ENCODE assay signal across 8 cellular contexts in genomic region chr4:24583451-24584174, GRCh38. TPM values are rescaled to one million over a fixed set of nuclear protein-coding genes. Genes with fewer than 3 reads are reported as not detected.
DNase-seq lines count a peak whose midpoint lies in the region; ATAC-seq and TF ChIP-seq lines count a peak whose summit lies in the region.

No MANE protein-coding gene starts in this region.

- peaks cover 61% of the 10 kb centered on the region for H3K79me2 ChIP-seq in neural progenitor cell (ENCODE audit: low read depth)

- peaks cover 24% of the 10 kb centered on the region for H3K9me3 Mint-ChIP-seq in neural progenitor cell

- peak overlapping the region; percentile 77 for H3K4me3 ChIP-seq in neural progenitor cell
- peak overlapping the region; percentile 90 to 97 for H3K4me3 ChIP-seq in testis

- intact Hi-C loops in testis (cut with DNase I; ENCODE audit: low total_unique reads), result no loop called here

- peak overlapping the region; percentile 99 for H3K4me3 Mint-ChIP-seq in neural progenitor cell

- H3K36me3 Mint-ChIP-seq in neural progenitor cell, result peaks cover 40% of the 10 kb centered on the region

- H2AFZ ChIP-seq in neural progenitor cell (replicated peaks), result peak overlapping the region; percentile 20

- peak overlapping the region; percentile 98 for H3K9ac ChIP-seq in neural progenitor cell

- CTCF ChIA-PET in RWPE1 (lab: Yijun Ruan, JAX), result interaction anchor here (0.5 to 0.6 kb wide), 3 partner anchors 140 to 634 kb away, joined by 3 read pairs; no protein-coding TSS in a partner anchor

- H3K27ac ChIP-seq in RWPE1 (peak overlapping the region; percentile 89), foreskin keratinocyte (peak overlapping the region; percentile 96), neural progenitor cell (peak overlapping the region; percentile 89), testis (peak overlapping the region; percentile 99)

- ATAC-seq in foreskin keratinocyte, result peak; percentile 74

- H3K9me3 ChIP-seq in neural progenitor cell (ENCODE audit: low read depth) (peaks cover 4% of the 10 kb centered on the region), testis (no peaks in the 10 kb centered on the region)

- 1% methylated on average over 18 to 44 of the region's 49 CpGs for WGBS in testis, 2 donors

- TF ChIP-seq POLR2A in testis (IDR thresholded peaks at IDR 0.05), result no peak

- TF ChIP-seq CTCF in RWPE1 (conservative IDR thresholded peaks at IDR 0.05; ENCODE audit: low read depth) (no peak), foreskin keratinocyte (conservative IDR thresholded peaks at IDR 0.05) (no peak), neural progenitor cell (IDR thresholded peaks at IDR 0.05) (no peak), testis (IDR thresholded peaks at IDR 0.05) (no peak)

- peak overlapping the region; percentile 94 for H3K4me2 ChIP-seq in neural progenitor cell

- H3K27ac Mint-ChIP-seq in neural progenitor cell, result peak overlapping the region; percentile 97

- POLR2A ChIA-PET in RWPE1 (lab: Yijun Ruan, JAX; ENCODE audit: low non-redundant PET), result no interaction called here

- H3K36me3 ChIP-seq in neural progenitor cell (peaks cover 6% of the 10 kb centered on the region), testis (ENCODE audit: low read depth, missing control alignments) (no peaks in the 10 kb centered on the region)

- peaks cover 21% of the 10 kb centered on the region for H3K4me1 Mint-ChIP-seq in neural progenitor cell

- H4K20me1 ChIP-seq in neural progenitor cell (ENCODE audit: low read depth), result peaks cover 50% of the 10 kb centered on the region

- peaks cover 3% of the 10 kb centered on the region for H3F3A ChIP-seq in neural progenitor cell (ENCODE audit: low read depth)

- peaks cover 4% of the 10 kb centered on the region for H3K27me3 Mint-ChIP-seq in neural progenitor cell (ENCODE audit: insufficient read depth, low read depth)

- H3K27me3 ChIP-seq in foreskin keratinocyte, result no peaks in the 10 kb centered on the region
- no peaks in the 10 kb centered on the region for H3K27me3 ChIP-seq in neural progenitor cell
- H3K27me3 ChIP-seq in testis, result no peaks in the 10 kb centered on the region

- H3K4me1 ChIP-seq in foreskin keratinocyte (peaks cover 9% of the 10 kb centered on the region), neural progenitor cell (peaks cover 12% of the 10 kb centered on the region), testis (peaks cover 12% of the 10 kb centered on the region)

- DNase-seq in DMS53 treated with DMSO at 0.1 percent for 48 hours (lab: John Stamatoyannopoulos, UW; ENCODE audit: unreplicated experiment) (peak; percentile 52), H4 (ENCODE audit: low spot score) (peak; percentile 59), Kasumi-1 (lab: John Stamatoyannopoulos, UW) (peak; percentile 69 to 71), RWPE1 (ENCODE audit: low spot score) (peak; percentile 50), foreskin keratinocyte (peak; percentile 30 to 47), neural progenitor cell (ENCODE audit: low spot score) (peak; percentile 63), testis (peak; percentile 74)
- peak; percentile 9 for DNase-seq in activated effector memory CD4-positive, alpha-beta T cell treated with Interleukin-2 at 50 U/mL for 16 hours

RNA-seq across cellular contexts. Expression of gene DHX15, which starts 0.7 kb away (rescaled TPM):
- total RNA-seq in H4 (2014; rRNA removed; shearing (Covaris generic)), result 181 and 224 TPM in 2 replicates
- 167 and 184 TPM in 2 replicates for total RNA-seq in foreskin keratinocyte
- 93.4 and 120 TPM in 2 replicates for polyA plus RNA-seq in foreskin keratinocyte
- total RNA-seq in neural progenitor cell (ENCODE audit: low replicate concordance), result 275 and 410 TPM in 2 replicates
- total RNA-seq in testis, result 100 to 1,000 TPM; 123 to 136 TPM
- 84.1 TPM for polyA plus RNA-seq in testis (ENCODE audit: insufficient read depth, low read depth, low replicate concordance)

Comparison
In these comparisons a context has a peak if more than half of its experiments do, and no peak if none do; other contexts are left out.
1. Peak in every context shown above with its lines: DNase-seq, ATAC-seq, H3K4me3 ChIP-seq and H3K27ac ChIP-seq.
2. DNase-seq: peak in every context shown above with its lines; median percentile 74 in testis; 70 in Kasumi-1; 63 in neural progenitor cell; 59 in H4; 52 in DMS53 treated with DMSO at 0.1 percent for 48 hours; 50 in RWPE1; 38 in foreskin keratinocyte; 9 in activated effector memory CD4-positive, alpha-beta T cell treated with Interleukin-2 at 50 U/mL for 16 hours.